In genomic region chr13:24167666-24168391, GRCh38 we compare ENCODE assay signal across 20 cellular contexts. TPM values are rescaled to one million over a fixed set of nuclear protein-coding genes. Genes with fewer than 3 reads are reported as not detected.
DNase-seq lines count a peak whose midpoint lies in the region; ATAC-seq and TF ChIP-seq lines count a peak whose summit lies in the region.
"Had no signal": no experiment of that assay in that cellular context is flagged by ENCODE, and none has a peak within 500 bp of the region (broad histone marks: within the 10 kb centered on the region; RNA-seq: fewer than 3 reads in every experiment).

No MANE protein-coding gene starts in this region.

- 36 to 42% methylated on average over 6 of the region's 6 CpGs for WGBS in tibial nerve, 2 donors

- no peak for DNase-seq in activated CD8-positive, alpha-beta T cell treated with anti-CD3 and anti-CD28 coated beads for 36 hours
- no peak for DNase-seq in activated CD8-positive, alpha-beta T cell treated with anti-CD3 and anti-CD28 coated beads, Interleukin-2, amount 10 ng/mL, durations not matched to agents 7 days and 5 days
- DNase-seq in tibial nerve (ENCODE audit: low spot score in 2 of 2) = no peak
- DNase-seq in GM03348 (ENCODE audit: low spot score) = no peak
- no peak for DNase-seq in NCI-H345 (lab: John Stamatoyannopoulos, UW)
- no peak for DNase-seq in UCSD-AML1 (lab: John Stamatoyannopoulos, UW; ENCODE audit: unreplicated experiment)
- DNase-seq: activated CD4-positive, alpha-beta T cell treated with anti-CD3 and anti-CD28 coated beads, Interleukin-2, amount 10 ng/mL, durations not matched to agents 7 days and 5 days; CD4-positive, alpha-beta T cell; DND-41; heart left ventricle; NCI-H187 treated with DMSO at 0.1 percent for 48 hours; NCI-H526 treated with DMSO at 0.1 percent for 48 hours; stimulated activated CD4-positive, alpha-beta T cell treated with anti-CD3 and anti-CD28 coated beads, Interleukin-4, amount 100 ng/mL, for 1 hour had no signal

- H3K4me3 ChIP-seq in tibial nerve = no peak overlapping the region
- H3K4me3 ChIP-seq: A549, heart left ventricle had no signal

- no peaks in the 10 kb centered on the region for H3K9me3 ChIP-seq in tibial nerve
- H3K9me3 ChIP-seq: A549, heart left ventricle had no signal

- POLR2A ChIA-PET in activated CD8-positive, alpha-beta T cell treated with anti-CD3 and anti-CD28 coated beads for 36 hours (lab: Charles Lee) = interaction anchor here (0.7 to 2.7 kb wide), 3 partner anchors 11 to 68 kb away, joined by 3 to 11 read pairs (median 4); no protein-coding TSS in a partner anchor
- POLR2A ChIA-PET in activated CD8-positive, alpha-beta T cell treated with anti-CD3 and anti-CD28 coated beads, Interleukin-2, amount 10 ng/mL, durations not matched to agents 7 days and 5 days (lab: Charles Lee) = no interaction called here

- H3K9me3 Mint-ChIP-seq in activated CD8-positive, alpha-beta T cell treated with anti-CD3 and anti-CD28 coated beads for 36 hours = no peaks in the 10 kb centered on the region
- H3K9me3 Mint-ChIP-seq in activated CD8-positive, alpha-beta T cell treated with anti-CD3 and anti-CD28 coated beads, Interleukin-2, amount 10 ng/mL, durations not matched to agents 7 days and 5 days (ENCODE audit: insufficient read depth) = no peaks in the 10 kb centered on the region
- H3K9me3 Mint-ChIP-seq in brain (no peaks in the 10 kb centered on the region), nephron (no peaks in the 10 kb centered on the region)
- H3K9me3 Mint-ChIP-seq: activated CD4-positive, alpha-beta T cell treated with anti-CD3 and anti-CD28 coated beads, Interleukin-2, amount 10 ng/mL, durations not matched to agents 7 days and 5 days; CD4-positive, alpha-beta T cell; dendritic cell treated with granulocyte-macrophage colony-stimulating factor and Interleukin-4, amounts not matched to agents 40 ng/mL and 50 ng/mL, for 4 days; memory B cell; type B pancreatic cell had no signal

- CTCF ChIA-PET in activated CD8-positive, alpha-beta T cell treated with anti-CD3 and anti-CD28 coated beads for 36 hours (lab: Charles Lee) = interaction anchor here (2.0 kb wide), 1 partner anchor 11 kb away, joined by 6 read pairs; no protein-coding TSS in a partner anchor
- CTCF ChIA-PET in activated CD8-positive, alpha-beta T cell treated with anti-CD3 and anti-CD28 coated beads, Interleukin-2, amount 10 ng/mL, durations not matched to agents 7 days and 5 days (lab: Charles Lee) = interaction anchor here (1.1 to 1.2 kb wide), 2 partner anchors 61 to 62 kb away, joined by 3 read pairs; no protein-coding TSS in a partner anchor

- TF ChIP-seq POLR2A in tibial nerve (IDR thresholded peaks at IDR 0.05) = no peak

- TF ChIP-seq CTCF in activated CD8-positive, alpha-beta T cell treated with anti-CD3 and anti-CD28 coated beads for 36 hours (IDR thresholded peaks at IDR 0.05) = no peak
- TF ChIP-seq CTCF in brain (conservative IDR thresholded peaks at IDR 0.05) = no peak
- no peak for TF ChIP-seq CTCF in nephron (IDR thresholded peaks at IDR 0.05; ENCODE audit: unreplicated experiment in 3 of 3)
- no peak for TF ChIP-seq CTCF in tibial nerve (IDR thresholded peaks at IDR 0.05)

- H3K4me1 ChIP-seq in tibial nerve = peaks cover 0 to 59% (median 3%) of the 10 kb centered on the region in 4 donors
- H3K4me1 ChIP-seq: A549 had no signal

- H3K27ac Mint-ChIP-seq in activated CD8-positive, alpha-beta T cell treated with anti-CD3 and anti-CD28 coated beads for 36 hours = peak overlapping the region; percentile 82
- no peak overlapping the region for H3K27ac Mint-ChIP-seq in activated CD8-positive, alpha-beta T cell treated with anti-CD3 and anti-CD28 coated beads, Interleukin-2, amount 10 ng/mL, durations not matched to agents 7 days and 5 days
- H3K27ac Mint-ChIP-seq in brain = peak overlapping the region; percentile 76 to 96 (median 89)
- H3K27ac Mint-ChIP-seq in nephron = peak overlapping the region; percentile 36 to 73 (median 39)
- H3K27ac Mint-ChIP-seq: activated CD4-positive, alpha-beta T cell treated with anti-CD3 and anti-CD28 coated beads, Interleukin-2, amount 10 ng/mL, durations not matched to agents 7 days and 5 days; CD4-positive, alpha-beta T cell; dendritic cell treated with granulocyte-macrophage colony-stimulating factor and Interleukin-4, amounts not matched to agents 40 ng/mL and 50 ng/mL, for 4 days; memory B cell; type B pancreatic cell had no signal

- H3K27me3 Mint-ChIP-seq in activated CD8-positive, alpha-beta T cell treated with anti-CD3 and anti-CD28 coated beads for 36 hours = no peaks in the 10 kb centered on the region
- H3K27me3 Mint-ChIP-seq in activated CD8-positive, alpha-beta T cell treated with anti-CD3 and anti-CD28 coated beads, Interleukin-2, amount 10 ng/mL, durations not matched to agents 7 days and 5 days (ENCODE audit: low read depth) = no peaks in the 10 kb centered on the region
- no peaks in the 10 kb centered on the region for H3K27me3 Mint-ChIP-seq in brain
- peaks cover 10% of the 10 kb centered on the region for H3K27me3 Mint-ChIP-seq in nephron (ENCODE audit: low read depth)
- H3K27me3 Mint-ChIP-seq: activated CD4-positive, alpha-beta T cell treated with anti-CD3 and anti-CD28 coated beads, Interleukin-2, amount 10 ng/mL, durations not matched to agents 7 days and 5 days; CD4-positive, alpha-beta T cell had no signal

- no peak for ATAC-seq in activated CD8-positive, alpha-beta T cell treated with anti-CD3 and anti-CD28 coated beads for 36 hours
- no peak for ATAC-seq in activated CD8-positive, alpha-beta T cell treated with anti-CD3 and anti-CD28 coated beads, Interleukin-2, amount 10 ng/mL, durations not matched to agents 7 days and 5 days
- ATAC-seq: A549, esophagus mucosa, heart left ventricle had no signal

- H3K4me3 Mint-ChIP-seq in activated CD8-positive, alpha-beta T cell treated with anti-CD3 and anti-CD28 coated beads for 36 hours = peak overlapping the region; percentile 2
- H3K4me3 Mint-ChIP-seq in activated CD8-positive, alpha-beta T cell treated with anti-CD3 and anti-CD28 coated beads, Interleukin-2, amount 10 ng/mL, durations not matched to agents 7 days and 5 days = no peak overlapping the region
- H3K4me3 Mint-ChIP-seq in brain (peak overlapping the region; percentile 11 to 77 (median 57)), nephron (no peak overlapping the region)
- H3K4me3 Mint-ChIP-seq: activated CD4-positive, alpha-beta T cell treated with anti-CD3 and anti-CD28 coated beads, Interleukin-2, amount 10 ng/mL, durations not matched to agents 7 days and 5 days; CD4-positive, alpha-beta T cell; dendritic cell treated with granulocyte-macrophage colony-stimulating factor and Interleukin-4, amounts not matched to agents 40 ng/mL and 50 ng/mL, for 4 days; memory B cell; type B pancreatic cell had no signal

- peaks cover 56% of the 10 kb centered on the region for H3K36me3 Mint-ChIP-seq in activated CD8-positive, alpha-beta T cell treated with anti-CD3 and anti-CD28 coated beads for 36 hours (ENCODE audit: low read depth)
- H3K36me3 Mint-ChIP-seq in activated CD8-positive, alpha-beta T cell treated with anti-CD3 and anti-CD28 coated beads, Interleukin-2, amount 10 ng/mL, durations not matched to agents 7 days and 5 days (ENCODE audit: low read depth) = peaks cover 26% of the 10 kb centered on the region
- H3K36me3 Mint-ChIP-seq in brain = peaks cover 43% of the 10 kb centered on the region
- H3K36me3 Mint-ChIP-seq in nephron (ENCODE audit: low read depth) = peaks cover 16% of the 10 kb centered on the region
- H3K36me3 Mint-ChIP-seq: memory B cell had no signal

- peaks cover 49% of the 10 kb centered on the region for H3K4me1 Mint-ChIP-seq in activated CD8-positive, alpha-beta T cell treated with anti-CD3 and anti-CD28 coated beads for 36 hours (ENCODE audit: low read depth)
- peaks cover 44% of the 10 kb centered on the region for H3K4me1 Mint-ChIP-seq in activated CD8-positive, alpha-beta T cell treated with anti-CD3 and anti-CD28 coated beads, Interleukin-2, amount 10 ng/mL, durations not matched to agents 7 days and 5 days (ENCODE audit: low read depth)
- H3K4me1 Mint-ChIP-seq in brain = peaks cover 92% of the 10 kb centered on the region
- peaks cover 31% of the 10 kb centered on the region for H3K4me1 Mint-ChIP-seq in nephron
- H3K4me1 Mint-ChIP-seq: memory B cell had no signal

- no peaks in the 10 kb centered on the region for H3K36me3 ChIP-seq in tibial nerve

- intact Hi-C loops in activated CD8-positive, alpha-beta T cell treated with anti-CD3 and anti-CD28 coated beads for 36 hours (cut with micrococcal nuclease) = no loop called here

- H3K27me3 ChIP-seq in tibial nerve = no peaks in the 10 kb centered on the region
- H3K27me3 ChIP-seq: heart left ventricle had no signal

- H3K27ac ChIP-seq in tibial nerve = peak overlapping the region in 3 of 4 donors; percentile 70 to 92 (median 88)
- H3K27ac ChIP-seq: A549 had no signal

- peak in 1 of 2 donors; percentile 14 for TF ChIP-seq EP300 in tibial nerve (IDR thresholded peaks at IDR 0.05)

RNA-seq across cellular contexts. Expression of gene SPATA13, which starts 7.3 kb away (rescaled TPM):
- total RNA-seq in activated CD8-positive, alpha-beta T cell treated with anti-CD3 and anti-CD28 coated beads for 36 hours = 10 to 100 TPM; 47.0 to 47.4 TPM
- total RNA-seq in activated CD8-positive, alpha-beta T cell treated with anti-CD3 and anti-CD28 coated beads, Interleukin-2, amount 10 ng/mL, durations not matched to agents 7 days and 5 days = 10 to 100 TPM; 57.4 to 63.2 TPM
- polyA plus RNA-seq in brain (ENCODE audit: insufficient read depth, low read depth, low replicate concordance) = 7.7 TPM
- total RNA-seq in tibial nerve = 10 to 100 TPM; 35.0 to 96.0 (median 51.7) TPM

Comparison
In these comparisons a context has a peak if more than half of its experiments do, and no peak if none do; other contexts are left out.
1. H3K4me3 Mint-ChIP-seq: peak in activated CD8-positive, alpha-beta T cell treated with anti-CD3 and anti-CD28 coated beads for 36 hours (single experiment) and brain (5 of 5); none in activated CD8-positive, alpha-beta T cell treated with anti-CD3 and anti-CD28 coated beads, Interleukin-2, amount 10 ng/mL, durations not matched to agents 7 days and 5 days (single experiment) and nephron (0 of 3).